9 cellular contexts compared by ENCODE assay signal in the genomic region with DNA sequence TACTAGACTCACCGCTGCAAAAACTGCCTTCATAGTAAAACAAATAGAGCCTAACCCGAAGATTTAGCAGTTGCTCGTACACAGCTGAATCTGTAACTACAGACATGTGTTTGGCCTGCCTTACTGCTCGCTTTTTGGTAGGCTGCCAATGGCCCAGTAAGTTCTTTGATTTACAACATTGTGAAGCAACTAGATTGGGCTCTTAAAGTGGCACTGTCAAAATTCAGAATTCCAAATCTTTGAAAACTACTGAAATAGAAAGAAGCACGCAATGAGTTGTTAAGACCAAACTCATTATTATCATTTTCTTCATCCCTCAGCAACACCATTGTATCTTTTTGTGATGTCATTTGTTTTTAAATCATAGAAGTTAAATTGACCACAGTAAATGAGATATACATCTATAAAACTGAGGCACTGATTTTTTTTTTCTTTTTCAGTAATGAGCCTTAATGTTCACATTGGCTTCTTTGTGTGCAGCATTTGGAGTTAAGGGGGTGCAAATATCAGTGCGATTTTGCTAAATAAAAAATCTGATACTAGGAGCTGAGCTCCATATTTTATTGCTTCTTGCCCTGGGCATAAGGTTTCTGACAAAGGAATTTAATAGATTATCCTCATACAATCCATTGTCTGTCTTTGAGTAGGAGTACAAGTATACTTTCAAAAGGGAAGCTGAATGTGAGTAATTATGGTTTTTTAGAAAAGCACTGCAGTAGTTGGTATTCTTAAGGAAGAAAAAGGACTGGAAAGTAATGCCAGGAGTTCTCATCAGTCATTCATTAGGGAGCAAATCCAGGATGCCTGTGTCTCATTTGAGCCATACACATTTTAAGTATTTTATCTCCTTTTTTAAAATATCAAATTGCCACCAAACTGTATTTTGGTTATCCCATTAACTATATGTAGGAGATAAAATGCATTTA.
DNase-seq lines count a peak whose midpoint lies in the region; ATAC-seq and TF ChIP-seq lines count a peak whose summit lies in the region.
"Had no signal": no experiment of that assay in that cellular context is flagged by ENCODE, and none has a peak within 500 bp of the region (broad histone marks: within the 10 kb centered on the region; RNA-seq: fewer than 3 reads in every experiment).

No MANE protein-coding gene starts in this region.

- TF ChIP-seq POLR2A in breast epithelium (IDR thresholded peaks at IDR 0.05) (no peak), right lobe of liver (IDR thresholded peaks at IDR 0.05) (no peak)

- ATAC-seq in right lobe of liver, result peak; percentile 92 to 97 (median 94)
- ATAC-seq in upper lobe of right lung, result peak; percentile 78
- no peak for ATAC-seq in GM19397 (IDR thresholded peaks at IDR 0.05; ENCODE audit: unreplicated experiment)

- DNase-seq in NCI-H1417 (lab: John Stamatoyannopoulos, UW) (peak in 2 of 3 experiments; percentile 21 to 73), NCI-H1417 treated with DMSO at 0.1 percent for 48 hours (lab: John Stamatoyannopoulos, UW) (no peak), breast epithelium (ENCODE audit: low spot score in 2 of 2) (peak; percentile 68 to 79), right lobe of liver (peak; percentile 62 to 83 (median 67)), upper lobe of right lung (no peak), T1000 (lab: John Stamatoyannopoulos, UW) (no peak), NOMO-1 treated with dmso at 0.1 percent for 144 hours (lab: John Stamatoyannopoulos, UW; ENCODE audit: unreplicated experiment) (no peak)
- DNase-seq: activated naive CD8-positive, alpha-beta T cell treated with anti-CD3 and anti-CD28 coated beads for 36 hours had no signal

- H3K27ac ChIP-seq in breast epithelium (peak overlapping the region; percentile 70 to 75), right lobe of liver (no peak overlapping the region), upper lobe of right lung (peak overlapping the region; percentile 65)

- H3K4me3 ChIP-seq in breast epithelium, result peak overlapping the region in 1 of 3 donors; percentile 19
- no peak overlapping the region for H3K4me3 ChIP-seq in right lobe of liver
- no peak overlapping the region for H3K4me3 ChIP-seq in upper lobe of right lung

- H3K9me3 ChIP-seq in breast epithelium, result no peaks in the 10 kb centered on the region
- H3K9me3 ChIP-seq in right lobe of liver, result no peaks in the 10 kb centered on the region
- no peaks in the 10 kb centered on the region for H3K9me3 ChIP-seq in upper lobe of right lung

- intact Hi-C loops in breast epithelium (cut with DNase I; ENCODE audit: low total_unique reads), result no loop called here
- intact Hi-C loops in right lobe of liver (cut with DNase I), result no loop called here
- intact Hi-C loops in upper lobe of right lung (cut with DNase I), result no loop called here

- H3K4me1 ChIP-seq in breast epithelium (peaks cover 0 to 2% of the 10 kb centered on the region in 2 donors), right lobe of liver (peaks cover 0 to 4% (median 0%) of the 10 kb centered on the region in 4 donors), upper lobe of right lung (peaks cover 32% of the 10 kb centered on the region)

- 24% methylated on average over 6 of the region's 6 CpGs for WGBS in right lobe of liver (ENCODE audit: insufficient coverage, low coverage, low lambda C conversion rate, missing lambda C conversion rate)

- H3K27me3 ChIP-seq in breast epithelium, result no peaks in the 10 kb centered on the region
- no peaks in the 10 kb centered on the region for H3K27me3 ChIP-seq in right lobe of liver
- H3K27me3 ChIP-seq in upper lobe of right lung, result no peaks in the 10 kb centered on the region

- TF ChIP-seq CTCF in breast epithelium (IDR thresholded peaks at IDR 0.05) (no peak), right lobe of liver (IDR thresholded peaks at IDR 0.05) (no peak), upper lobe of right lung (IDR thresholded peaks at IDR 0.05) (no peak)

- H3K36me3 ChIP-seq in breast epithelium, result no peaks in the 10 kb centered on the region
- H3K36me3 ChIP-seq in right lobe of liver, result no peaks in the 10 kb centered on the region
- H3K36me3 ChIP-seq in upper lobe of right lung, result no peaks in the 10 kb centered on the region

Comparison
In these comparisons a context has a peak if more than half of its experiments do, and no peak if none do; other contexts are left out.
1. DNase-seq: peak in NCI-H1417 (2 of 3), breast epithelium (2 of 2) and right lobe of liver (3 of 3); none in NCI-H1417 treated with DMSO at 0.1 percent for 48 hours (single experiment), upper lobe of right lung (single experiment), T1000 (single experiment) and NOMO-1 treated with dmso at 0.1 percent for 144 hours (single experiment).
2. H3K27ac ChIP-seq: peak in breast epithelium (2 of 2) and upper lobe of right lung (single experiment); none in right lobe of liver (0 of 3).